8 cellular contexts compared by ENCODE assay signal in the genomic region with DNA sequence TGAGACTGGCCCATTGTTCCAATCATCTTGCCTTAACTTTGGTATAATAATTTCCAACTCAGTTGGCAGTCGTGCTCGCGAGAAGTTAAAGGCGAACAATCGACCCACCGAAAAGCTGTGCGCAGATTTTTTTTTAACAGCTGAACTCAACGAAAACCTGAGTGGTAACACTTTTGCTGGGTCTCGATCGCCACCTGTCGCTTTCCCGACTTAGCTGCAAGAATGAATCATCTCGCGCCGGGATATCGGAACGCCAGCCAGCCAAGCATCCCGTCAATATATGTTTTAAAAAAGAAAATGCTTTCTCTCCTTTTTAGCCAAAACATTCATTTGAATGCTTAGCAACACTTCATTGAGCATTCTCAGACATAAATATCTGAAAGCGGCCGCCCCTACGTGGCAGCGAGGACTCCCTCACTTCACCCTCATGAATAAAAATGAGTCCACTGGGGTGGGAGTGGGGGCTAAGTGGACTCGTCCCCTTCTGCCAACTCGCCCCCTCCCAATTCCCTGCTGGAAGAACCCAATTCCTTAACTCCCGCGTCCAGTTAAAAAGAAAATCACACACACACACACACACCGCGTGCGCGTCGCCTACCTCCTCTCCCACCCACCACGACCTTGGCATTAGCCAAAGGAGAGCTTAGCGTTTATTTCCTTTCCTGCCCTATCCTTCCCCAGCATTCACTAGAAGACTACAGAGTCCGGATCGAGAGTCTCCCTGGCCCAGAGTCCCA. TPM values are rescaled to one million over a fixed set of nuclear protein-coding genes. Genes with fewer than 3 reads are reported as not detected.
DNase-seq lines count a peak whose midpoint lies in the region; ATAC-seq and TF ChIP-seq lines count a peak whose summit lies in the region.

No MANE protein-coding gene starts in this region.

- H3K27ac Mint-ChIP-seq in memory B cell = no peak overlapping the region

- H3K4me3 ChIP-seq in WERI-Rb-1 (ENCODE audit: low read depth, low read length) = no peak overlapping the region
- H3K4me3 ChIP-seq in epithelial cell of proximal tubule (ENCODE audit: low read depth, low read length) = peak overlapping the region; percentile 49

- H3K36me3 ChIP-seq in WERI-Rb-1 = no peaks in the 10 kb centered on the region

- no peaks in the 10 kb centered on the region for H3K36me3 Mint-ChIP-seq in memory B cell

- peaks cover 32% of the 10 kb centered on the region for H3K27me3 Mint-ChIP-seq in memory B cell

- H3K4me3 Mint-ChIP-seq in memory B cell = peak overlapping the region; percentile 73

- no peaks in the 10 kb centered on the region for H3K9me3 ChIP-seq in WERI-Rb-1 (ENCODE audit: severe bottlenecking)

- peaks cover 95% of the 10 kb centered on the region for H3K27me3 ChIP-seq in WERI-Rb-1 (ENCODE audit: insufficient read depth, low read depth, severe bottlenecking)

- ATAC-seq in memory B cell (ENCODE audit: low read depth) (no peak), HG02610 (IDR thresholded peaks at IDR 0.05; ENCODE audit: unreplicated experiment) (no peak)

- peaks cover 41% of the 10 kb centered on the region for H3K4me1 Mint-ChIP-seq in memory B cell

- no peak overlapping the region for H3K27ac ChIP-seq in WERI-Rb-1

- peak; percentile 17 for DNase-seq in stimulated activated CD4-positive, alpha-beta T cell treated with anti-CD3 and anti-CD28 coated beads, Interleukin-12 subunit alpha, Interleukin-12 subunit beta, amount 100 ng/mL, for 4 hours
- DNase-seq in stimulated activated CD4-positive, alpha-beta T cell treated with anti-CD3 and anti-CD28 coated beads, Interleukin-4, amount 100 ng/mL, for 24 hours = no peak
- DNase-seq in NCI-H1694 (lab: John Stamatoyannopoulos, UW) = peak; percentile 23
- peak; percentile 54 for DNase-seq in WERI-Rb-1
- no peak for DNase-seq in epithelial cell of proximal tubule (ENCODE audit: low read depth)
- DNase-seq in memory B cell (ENCODE audit: low spot score in 2 of 2) = no peak
- peak; percentile 90 for DNase-seq in stromal cell of bone marrow (ENCODE audit: low read depth)

- TF ChIP-seq CTCF in WERI-Rb-1 (IDR thresholded peaks at IDR 0.05; ENCODE audit: low read depth, low read length) (peak; percentile 72), epithelial cell of proximal tubule (conservative IDR thresholded peaks at IDR 0.05; ENCODE audit: low read depth, low read length) (peak; percentile 88)

- H3K9me3 Mint-ChIP-seq in memory B cell = no peaks in the 10 kb centered on the region

RNA-seq across cellular contexts. Expression of a gene that starts 1.5 kb away (rescaled TPM):
- total RNA-seq in epithelial cell of proximal tubule = 17.5 and 37.7 TPM in 2 replicates

RNA-seq across cellular contexts. Expression of a gene that starts 39.2 kb away (rescaled TPM):
- total RNA-seq in epithelial cell of proximal tubule = 322 and 342 TPM in 2 replicates

Comparison
In these comparisons a context has a peak if more than half of its experiments do, and no peak if none do; other contexts are left out.
1. DNase-seq: peak in stimulated activated CD4-positive, alpha-beta T cell treated with anti-CD3 and anti-CD28 coated beads, Interleukin-12 subunit alpha, Interleukin-12 subunit beta, amount 100 ng/mL, for 4 hours (single experiment), NCI-H1694 (single experiment), WERI-Rb-1 (single experiment) and stromal cell of bone marrow (single experiment); none in stimulated activated CD4-positive, alpha-beta T cell treated with anti-CD3 and anti-CD28 coated beads, Interleukin-4, amount 100 ng/mL, for 24 hours (single experiment), epithelial cell of proximal tubule (single experiment) and memory B cell (0 of 2).